1 cellular context compared by ENCODE assay signal in genomic region chr3:137765310-137766033, GRCh38.
TF ChIP-seq lines count a peak whose summit lies in the region.

No MANE protein-coding gene starts in this region.

TF ChIP-seq in GM12878, 131 proteins besides CTCF, POLR2A, EP300 and RAD21:
- TF ChIP-seq ZBTB40 (IDR thresholded peaks at IDR 0.05; ENCODE audit: borderline replicate concordance), result no peak
- 0 out of 2 replicates have a peak, but pooled peaks have one; percentile 10 for TF ChIP-seq EZH2 (IDR thresholded peaks at IDR 0.05; ENCODE audit: borderline replicate concordance, control insufficient read depth, low read depth, low read length)
